ENCODE assay signal across 12 cellular contexts in the genomic region with DNA sequence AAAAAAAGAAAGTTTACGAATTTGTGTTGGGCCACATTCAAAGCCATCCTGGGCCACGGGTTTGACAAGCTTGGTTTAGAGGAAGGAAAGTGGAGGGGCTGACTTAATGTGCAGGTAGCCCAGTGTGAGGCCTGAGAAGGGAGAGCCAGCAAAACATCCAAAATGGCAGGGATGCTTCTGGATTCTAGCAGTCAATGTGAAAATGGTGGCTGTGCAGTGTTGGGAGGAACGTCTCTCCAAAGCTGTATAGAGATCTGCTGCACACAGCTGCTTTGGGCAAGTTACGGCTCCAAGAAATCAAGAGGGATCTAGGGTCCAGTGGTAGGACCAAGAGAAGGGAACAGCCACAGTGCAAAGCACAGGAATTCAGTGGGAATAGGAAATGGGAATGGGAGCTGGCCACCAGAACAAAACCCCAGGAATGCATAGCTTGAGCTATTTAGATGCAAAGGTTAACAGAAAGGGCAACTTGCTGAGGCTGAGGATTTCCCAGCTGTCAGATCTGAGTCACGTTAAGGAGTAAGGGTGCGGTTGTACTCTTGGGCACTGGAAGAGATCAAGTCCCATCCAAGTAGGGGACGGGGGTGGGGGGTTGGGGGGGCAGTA.
DNase-seq lines count a peak whose midpoint lies in the region; TF ChIP-seq lines count a peak whose summit lies in the region.
"Had no signal": no experiment of that assay in that cellular context is flagged by ENCODE, and none has a peak within 500 bp of the region (broad histone marks: within the 10 kb centered on the region; RNA-seq: fewer than 3 reads in every experiment).

No MANE protein-coding gene starts in this region.

- peak; percentile 49 for DNase-seq in BJ (ENCODE audit: low read depth)
- peak; percentile 98 for DNase-seq in LHCN-M2 (ENCODE audit: low read depth)
- peak; percentile 44 for DNase-seq in epithelial cell of proximal tubule (ENCODE audit: low read depth)
- peak; percentile 90 for DNase-seq in myocyte (ENCODE audit: low read depth)
- DNase-seq in COLO668 (lab: John Stamatoyannopoulos, UW; ENCODE audit: unreplicated experiment) = no peak
- DNase-seq in SHP77 treated with DMSO at 0.1 percent for 48 hours (lab: John Stamatoyannopoulos, UW) = no peak
- no peak for DNase-seq in activated T-cell treated with anti-CD3 and anti-CD28 coated beads, Interleukin-2, amount 50 U/mL, for 48 hours
- DNase-seq in nucleus accumbens (lab: John Stamatoyannopoulos, UW) = no peak
- DNase-seq: amygdala, esophagus squamous epithelium, NCI-H1694, T-helper 2 cell had no signal

- TF ChIP-seq CTCF in BJ (IDR thresholded peaks at IDR 0.05; ENCODE audit: insufficient read depth, low read depth, low read length) = no peak
- TF ChIP-seq CTCF in epithelial cell of proximal tubule (conservative IDR thresholded peaks at IDR 0.05; ENCODE audit: low read depth, low read length) = no peak

- no peaks in the 10 kb centered on the region for H3K36me3 ChIP-seq in BJ (ENCODE audit: control insufficient read depth, insufficient read depth, low read length)
- H3K36me3 ChIP-seq: esophagus squamous epithelium had no signal

- H3K4me3 ChIP-seq in BJ (ENCODE audit: low read depth, low read length) (no peak overlapping the region), epithelial cell of proximal tubule (ENCODE audit: low read depth, low read length) (no peak overlapping the region)
- H3K4me3 ChIP-seq: esophagus squamous epithelium had no signal

- CTCF ChIA-PET in BJ (lab: Yijun Ruan, JAX) = interaction anchor here (0.6 kb wide), 1 partner anchor 45 kb away, joined by 4 read pairs; no protein-coding TSS in a partner anchor

- POLR2A ChIA-PET in BJ (lab: Charles Lee) = no interaction called here

- H3K27me3 ChIP-seq in BJ (ENCODE audit: control insufficient read depth, insufficient read depth, low read length) = no peaks in the 10 kb centered on the region
- H3K27me3 ChIP-seq: esophagus squamous epithelium had no signal

Comparison
In these comparisons a context has a peak if more than half of its experiments do, and no peak if none do; other contexts are left out.
1. DNase-seq: peak in BJ (single experiment), LHCN-M2 (single experiment), epithelial cell of proximal tubule (single experiment) and myocyte (single experiment); none in COLO668 (single experiment), SHP77 treated with DMSO at 0.1 percent for 48 hours (single experiment), activated T-cell treated with anti-CD3 and anti-CD28 coated beads, Interleukin-2, amount 50 U/mL, for 48 hours (0 of 2) and nucleus accumbens (0 of 56).